In genomic region chr3:105823149-105823866, GRCh38 we compare ENCODE assay signal across 8 cellular contexts. TPM values are rescaled to one million over a fixed set of nuclear protein-coding genes. Genes with fewer than 3 reads are reported as not detected.
DNase-seq lines count a peak whose midpoint lies in the region; ATAC-seq, FAIRE-seq and TF ChIP-seq lines count a peak whose summit lies in the region.

No MANE protein-coding gene starts in this region.

- H3K14ac ChIP-seq in mesenchymal stem cell (ENCODE audit: low read length in 2 of 2): no peak overlapping the region

- H3K36me3 ChIP-seq in ACC112 (ENCODE audit: insufficient read depth, low read length) (peaks cover 4% of the 10 kb centered on the region), bronchial epithelial cell (ENCODE audit: control insufficient read depth, insufficient read depth, low read length) (no peaks in the 10 kb centered on the region), mesenchymal stem cell (ENCODE audit: control insufficient read depth in 1 of 2, insufficient read depth in 2 of 2, low read depth in 1 of 2, low read length in 2 of 2) (peaks cover 4 to 61% of the 10 kb centered on the region in 2 experiments)
- peaks cover 3% of the 10 kb centered on the region for H3K36me3 ChIP-seq in effector memory CD4-positive, alpha-beta T cell (ENCODE audit: control insufficient read depth, insufficient read depth, low read length)

- peak overlapping the region; percentile 68 for H3K9ac ChIP-seq in mesenchymal stem cell (ENCODE audit: low read length)

- H3K4me2 ChIP-seq in mesenchymal stem cell (ENCODE audit: low read length, poor library complexity, severe bottlenecking): no peak overlapping the region

- H3K18ac ChIP-seq in mesenchymal stem cell (ENCODE audit: low read depth in 1 of 2, low read length in 2 of 2): peak overlapping the region; percentile 17 to 58

- DNase-seq in bronchial epithelial cell (ENCODE audit: low read depth) (peak; percentile 94), mesenchymal stem cell (peak; percentile 97)
- no peak for DNase-seq in effector memory CD4-positive, alpha-beta T cell

- H3K4me3 ChIP-seq in ACC112 (ENCODE audit: low read depth, low read length) (peak overlapping the region; percentile 42; the same call in 1 of the 2 replicates), bronchial epithelial cell (ENCODE audit: low read depth, low read length) (no peak overlapping the region), mesenchymal stem cell (ENCODE audit: insufficient read depth in 1 of 2, low read depth in 1 of 2, low read length in 2 of 2) (peak overlapping the region in 1 of 2 experiments; percentile 19)
- no peak overlapping the region for H3K4me3 ChIP-seq in effector memory CD4-positive, alpha-beta T cell (ENCODE audit: insufficient read depth, low read depth, low read length, poor library complexity, severe bottlenecking)

- H3K4me1 ChIP-seq in ACC112 (ENCODE audit: control insufficient read depth, insufficient read depth, low read length, unreplicated experiment) (peaks cover 52% of the 10 kb centered on the region), mesenchymal stem cell (ENCODE audit: control insufficient read depth, insufficient read depth, low read depth, low read length) (peaks cover 3% of the 10 kb centered on the region)
- peaks cover 9% of the 10 kb centered on the region for H3K4me1 ChIP-seq in effector memory CD4-positive, alpha-beta T cell (ENCODE audit: control insufficient read depth, insufficient read depth, low read length, poor library complexity, severe bottlenecking)

- H3K36me3 Mint-ChIP-seq in IgD-negative memory B cell: peaks cover 9% of the 10 kb centered on the region

- H3K79me2 ChIP-seq in ACC112 (ENCODE audit: control insufficient read depth, insufficient read depth, low read length, unreplicated experiment): no peaks in the 10 kb centered on the region

- H3K27me3 ChIP-seq in ACC112 (ENCODE audit: insufficient read depth, low read length) (no peaks in the 10 kb centered on the region), bronchial epithelial cell (ENCODE audit: control insufficient read depth, insufficient read depth, low read length) (no peaks in the 10 kb centered on the region), mesenchymal stem cell (ENCODE audit: control insufficient read depth in 1 of 2, insufficient read depth in 1 of 2, low read length in 2 of 2) (no peaks in the 10 kb centered on the region)
- no peaks in the 10 kb centered on the region for H3K27me3 ChIP-seq in effector memory CD4-positive, alpha-beta T cell (replicated peaks; ENCODE audit: control insufficient read depth, insufficient read depth, low read length, poor library complexity, severe bottlenecking)

- H2AK5ac ChIP-seq in mesenchymal stem cell (ENCODE audit: low read length, severe bottlenecking): no peak overlapping the region

- ATAC-seq in GM19467 (IDR thresholded peaks at IDR 0.05; ENCODE audit: unreplicated experiment) (no peak), HG02981 (IDR thresholded peaks at IDR 0.05; ENCODE audit: unreplicated experiment) (no peak), GM18520 (IDR thresholded peaks at IDR 0.05; ENCODE audit: unreplicated experiment) (no peak)

- H3K4ac ChIP-seq in mesenchymal stem cell (ENCODE audit: low read depth in 1 of 2, low read length in 2 of 2): peak overlapping the region in 1 of 2 experiments; percentile 29

- peak overlapping the region in 2 of 3 donors; percentile 45 to 76 for H3K27ac Mint-ChIP-seq in IgD-negative memory B cell

- H3K9me3 Mint-ChIP-seq in IgD-negative memory B cell: peaks cover 0 to 3% (median 3%) of the 10 kb centered on the region in 3 donors

- H3K27me3 Mint-ChIP-seq in IgD-negative memory B cell: no peaks in the 10 kb centered on the region

- H2AFZ ChIP-seq in ACC112 (ENCODE audit: low read length, unreplicated experiment): no peak overlapping the region
- no peak overlapping the region for H2AFZ ChIP-seq in mesenchymal stem cell (ENCODE audit: low read depth, low read length)

- H3K4me3 Mint-ChIP-seq in IgD-negative memory B cell: peak overlapping the region in 2 of 4 donors; percentile 40 to 69

- no peak overlapping the region for H2BK15ac ChIP-seq in mesenchymal stem cell (ENCODE audit: low read depth, poor library complexity, severe bottlenecking)

- H4K91ac ChIP-seq in mesenchymal stem cell (ENCODE audit: low read length): no peak overlapping the region

- H3K9me3 ChIP-seq in mesenchymal stem cell (ENCODE audit: control insufficient read depth, low read length): no peaks in the 10 kb centered on the region
- no peaks in the 10 kb centered on the region for H3K9me3 ChIP-seq in effector memory CD4-positive, alpha-beta T cell (ENCODE audit: control insufficient read depth, low read length)

- H3K79me1 ChIP-seq in mesenchymal stem cell (replicated peaks; ENCODE audit: low read length, poor library complexity, severe bottlenecking): peaks cover 12% of the 10 kb centered on the region

- no peak overlapping the region for H4K8ac ChIP-seq in mesenchymal stem cell (ENCODE audit: low read length)

- no peak overlapping the region for H3K23ac ChIP-seq in mesenchymal stem cell (ENCODE audit: low read length in 2 of 2)

- WGBS in mesenchymal stem cell: 5% methylated on average over 4 of the region's 4 CpGs

- FAIRE-seq in bronchial epithelial cell (lab: Jason Lieb, UNC): no peak

- H2BK120ac ChIP-seq in mesenchymal stem cell (ENCODE audit: low read depth, low read length): no peak overlapping the region

- H3K4me1 Mint-ChIP-seq in IgD-negative memory B cell: peaks cover 25 to 38% (median 31%) of the 10 kb centered on the region in 3 donors

- H2BK12ac ChIP-seq in mesenchymal stem cell (ENCODE audit: low read length in 2 of 2): no peak overlapping the region

- TF ChIP-seq CTCF in bronchial epithelial cell (IDR thresholded peaks at IDR 0.05; ENCODE audit: insufficient read depth, low read length, severe bottlenecking): no peak

- H2BK5ac ChIP-seq in mesenchymal stem cell (ENCODE audit: low read depth, low read length, poor library complexity, severe bottlenecking): no peak overlapping the region

- H3K27ac ChIP-seq in ACC112 (ENCODE audit: low read depth, low read length) (peak overlapping the region; percentile 93), mesenchymal stem cell (ENCODE audit: low read length, poor library complexity, severe bottlenecking) (peak overlapping the region; percentile 69)
- no peak overlapping the region for H3K27ac ChIP-seq in effector memory CD4-positive, alpha-beta T cell (ENCODE audit: insufficient read depth, low read length, poor library complexity, severe bottlenecking)

RNA-seq across cellular contexts. Expression of gene CBLB, which starts 45.5 kb away (rescaled TPM):
- 16.0 TPM for polyA plus RNA-seq in IgD-negative memory B cell
- total RNA-seq in bronchial epithelial cell: 30.0 and 34.4 TPM in 2 replicates
- polyA plus RNA-seq in mesenchymal stem cell (2013, experiment 1 of 2): 19.3 TPM
- 16.9 TPM for polyA plus RNA-seq in mesenchymal stem cell (2013, experiment 2 of 2)

Comparison
In these comparisons a context has a peak if more than half of its experiments do, and no peak if none do; other contexts are left out.
1. DNase-seq: peak in bronchial epithelial cell (single experiment) and mesenchymal stem cell (single experiment); none in effector memory CD4-positive, alpha-beta T cell (0 of 3).